8 cellular contexts compared by ENCODE assay signal in genomic region chr10:73414230-73414981, GRCh38. TPM values are rescaled to one million over a fixed set of nuclear protein-coding genes. Genes with fewer than 3 reads are reported as not detected.
A peak's percentile ranks its signal among the peaks of the same experiment; 100 is the strongest.
DNase-seq lines count a peak whose midpoint lies in the region; ATAC-seq and TF ChIP-seq lines count a peak whose summit lies in the region.

No MANE protein-coding gene starts in this region.

- TF ChIP-seq CTCF in SU-DHL-6 (IDR thresholded peaks at IDR 0.05; ENCODE audit: insufficient read depth, low read length, poor library complexity, severe bottlenecking) (no peak), foreskin keratinocyte (conservative IDR thresholded peaks at IDR 0.05) (no peak), prostate gland (IDR thresholded peaks at IDR 0.05) (no peak)

- H3K9ac ChIP-seq in SU-DHL-6 (ENCODE audit: low read length) = peak overlapping the region; percentile 84

- ATAC-seq in HG03045 (IDR thresholded peaks at IDR 0.05; ENCODE audit: unreplicated experiment) = peak; percentile 29
- peak; percentile 22 for ATAC-seq in foreskin keratinocyte
- ATAC-seq in HG02970 (IDR thresholded peaks at IDR 0.05; ENCODE audit: low FRiP score, unreplicated experiment) = no peak

- DNase-seq in NCI-H1105 treated with DMSO at 0.1 percent for 48 hours (lab: John Stamatoyannopoulos, UW) (peak; percentile 15), NCI-H1105 (lab: John Stamatoyannopoulos, UW) (no peak), foreskin keratinocyte (peak; percentile 50 to 78), prostate gland (ENCODE audit: low spot score) (no peak)
- no peak for DNase-seq in stimulated activated CD4-positive, alpha-beta T cell treated with anti-CD3 and anti-CD28 coated beads, Interleukin-1b, Interleukin-23, amount 100 ng/mL, for 48 hours

- no peaks in the 10 kb centered on the region for H3K9me2 ChIP-seq in SU-DHL-6 (replicated peaks; ENCODE audit: insufficient read depth, low read length)

- H3K4me3 ChIP-seq in SU-DHL-6 (ENCODE audit: insufficient read depth, low read length, poor library complexity, severe bottlenecking) (peak overlapping the region; percentile 86), prostate gland (peak overlapping the region; percentile 86 to 91)

- H3F3A ChIP-seq in SU-DHL-6 (ENCODE audit: insufficient read depth) = peaks cover 8% of the 10 kb centered on the region; the same call in 1 of the 2 replicates

- 5% methylated on average over 19 of the region's 19 CpGs for WGBS in prostate gland

- H3K9me3 ChIP-seq in SU-DHL-6 (ENCODE audit: insufficient read depth, low read length) = no peaks in the 10 kb centered on the region
- H3K9me3 ChIP-seq in prostate gland = no peaks in the 10 kb centered on the region

- peak overlapping the region; percentile 94 for H3K4me2 ChIP-seq in SU-DHL-6 (ENCODE audit: low read depth, low read length, poor library complexity, severe bottlenecking)

- no peak for TF ChIP-seq POLR2A in prostate gland (IDR thresholded peaks at IDR 0.05)

- peaks cover under 1% of the 10 kb centered on the region; the same call in 1 of the 2 replicates for H4K20me1 ChIP-seq in SU-DHL-6 (ENCODE audit: low read depth, low read length)

- peak overlapping the region; percentile 100 for H2AFZ ChIP-seq in SU-DHL-6 (ENCODE audit: low read depth, low read length, severe bottlenecking)

- peaks cover 13% of the 10 kb centered on the region for H3K4me1 ChIP-seq in foreskin keratinocyte
- no peaks in the 10 kb centered on the region for H3K4me1 ChIP-seq in prostate gland (replicated peaks)

- H3K36me3 ChIP-seq in SU-DHL-6 (ENCODE audit: low read length) (no peaks in the 10 kb centered on the region), prostate gland (no peaks in the 10 kb centered on the region)

- intact Hi-C loops in prostate gland (cut with DNase I) = loop anchor here (10.0 kb wide), 1 partner anchor 80 kb away; the partner anchor contains the start of gene PPP3CB

- H3K27me3 ChIP-seq in SU-DHL-6 (ENCODE audit: low read length) (no peaks in the 10 kb centered on the region), foreskin keratinocyte (no peaks in the 10 kb centered on the region), prostate gland (replicated peaks; ENCODE audit: insufficient read depth) (no peaks in the 10 kb centered on the region)

- H3K27ac ChIP-seq in SU-DHL-6 (ENCODE audit: low read depth, low read length) = no peak overlapping the region
- peak overlapping the region; percentile 97 for H3K27ac ChIP-seq in foreskin keratinocyte
- peak overlapping the region; percentile 98 for H3K27ac ChIP-seq in prostate gland

- peaks cover 41% of the 10 kb centered on the region for H3K79me2 ChIP-seq in SU-DHL-6 (ENCODE audit: insufficient read depth, low read length)

RNA-seq across cellular contexts. Expression of gene ANXA7, which starts 0.5 kb away (rescaled TPM):
- total RNA-seq in foreskin keratinocyte (118 and 130 TPM in 2 replicates), prostate gland (100 to 1,000 TPM in 1 of 2 donors, 10 to 100 TPM in 1; 98.9 to 117 TPM)
- polyA plus RNA-seq in foreskin keratinocyte = 91.3 and 98.2 TPM in 2 replicates

RNA-seq across cellular contexts. Expression of gene MSS51, which starts 19.0 kb away (rescaled TPM):
- total RNA-seq in foreskin keratinocyte = 0.61 and 0.67 TPM in 2 replicates
- polyA plus RNA-seq in foreskin keratinocyte = 0.31 and 0.32 TPM in 2 replicates
- total RNA-seq in prostate gland = 1 to 10 TPM; 2.2 to 2.4 TPM

RNA-seq across cellular contexts. Expression of gene CFAP70, which starts 55.7 kb away (rescaled TPM):
- 0.28 and 0.41 TPM in 2 replicates for total RNA-seq in foreskin keratinocyte
- 0.10 and 0.22 TPM in 2 replicates for polyA plus RNA-seq in foreskin keratinocyte
- 10 to 100 TPM in 1 of 2 donors, 1 to 10 TPM in 1; 7.2 to 11.9 TPM for total RNA-seq in prostate gland

Comparison
In these comparisons a context has a peak if more than half of its experiments do, and no peak if none do; other contexts are left out.
1. DNase-seq: peak in NCI-H1105 treated with DMSO at 0.1 percent for 48 hours (single experiment) and foreskin keratinocyte (2 of 2); none in NCI-H1105 (single experiment), prostate gland (single experiment) and stimulated activated CD4-positive, alpha-beta T cell treated with anti-CD3 and anti-CD28 coated beads, Interleukin-1b, Interleukin-23, amount 100 ng/mL, for 48 hours (single experiment).